ENCODE assay signal across 8 cellular contexts in genomic region chr2:238256594-238257104, GRCh38. TPM values are rescaled to one million over a fixed set of nuclear protein-coding genes. Genes with fewer than 3 reads are reported as not detected.
DNase-seq lines count a peak whose midpoint lies in the region; ATAC-seq and TF ChIP-seq lines count a peak whose summit lies in the region.

No MANE protein-coding gene starts in this region.

- RAD21 ChIA-PET in HCT116 (lab: Charles Lee; ENCODE audit: low non-redundant PET in 1 of 2, low total read pairs in 2 of 2, uncharacterized antibody in 2 of 2, unreplicated experiment in 2 of 2) = no interaction called here

- no peak overlapping the region for H3K4me2 ChIP-seq in HCT116 (ENCODE audit: low read length)

- H3K4me3 ChIP-seq in HCT116 (replicated peaks in 1 of 2; ENCODE audit: low read depth in 1 of 2, low read length in 2 of 2) (no peak overlapping the region), cardiac fibroblast (replicated peaks in 1 of 2; ENCODE audit: low read depth in 2 of 2, low read length in 2 of 2) (no peak overlapping the region)

- H3K79me2 ChIP-seq in HCT116 (ENCODE audit: insufficient read depth, low read length) = no peaks in the 10 kb centered on the region

- peak; percentile 92 for TF ChIP-seq RAD21 in HCT116 (IDR thresholded peaks at IDR 0.05; ENCODE audit: low read depth)

- peak; percentile 85 for TF ChIP-seq CTCF in CD4-positive, alpha-beta T cell (IDR thresholded peaks at IDR 0.05)
- TF ChIP-seq CTCF in HCT116 (IDR thresholded peaks at IDR 0.05 in 2 of 3, conservative IDR thresholded peaks at IDR 0.05 in 1 of 3; ENCODE audit: borderline replicate concordance in 1 of 3, insufficient read depth in 1 of 3, low read depth in 2 of 3, low read length in 2 of 3) (peak; percentile 97 to 99 (median 98)), activated B cell treated with CpG ODN at 0.5 μM for 24 hours (IDR thresholded peaks at IDR 0.05) (no peak), cardiac fibroblast (IDR thresholded peaks at IDR 0.05; ENCODE audit: low read depth, low read length) (peak; percentile 76)

- no peaks in the 10 kb centered on the region for H3K27me3 Mint-ChIP-seq in CD4-positive, alpha-beta T cell
- no peaks in the 10 kb centered on the region for H3K27me3 Mint-ChIP-seq in activated B cell treated with CpG ODN at 0.5 μM for 24 hours

- H3K9ac ChIP-seq in HCT116 (ENCODE audit: low read length) = no peak overlapping the region

- peak; percentile 90 for ATAC-seq in CD4-positive, alpha-beta T cell (ENCODE audit: poor library complexity)
- peak; percentile 98 for ATAC-seq in HCT116
- ATAC-seq in activated B cell treated with CpG ODN at 0.5 μM for 24 hours (ENCODE audit: low read depth) = peak; percentile 97
- peak; percentile 94 for ATAC-seq in left lobe of liver

- BruUV-seq in HCT116 (replicated peaks; lab: Mats Ljungman, UMichigan) = no TSS peak

- no peaks in the 10 kb centered on the region; the same call in 1 of the 2 replicates for H4K20me1 ChIP-seq in HCT116 (ENCODE audit: insufficient read depth)

- H3K36me3 ChIP-seq in HCT116 (ENCODE audit: control insufficient read depth in 1 of 2, insufficient read depth in 2 of 2, low read length in 2 of 2) = peaks cover 0 to 16% of the 10 kb centered on the region in 2 experiments; a peak in 3 of 4 replicates

- peaks cover 74% of the 10 kb centered on the region for H3K36me3 Mint-ChIP-seq in CD4-positive, alpha-beta T cell (ENCODE audit: low read depth)
- peaks cover 75% of the 10 kb centered on the region for H3K36me3 Mint-ChIP-seq in activated B cell treated with CpG ODN at 0.5 μM for 24 hours (ENCODE audit: low read depth)

- H2AFZ ChIP-seq in HCT116 (ENCODE audit: low read depth, low read length, poor library complexity, severe bottlenecking) = no peak overlapping the region

- H3K4me3 Mint-ChIP-seq in CD4-positive, alpha-beta T cell = no peak overlapping the region
- H3K4me3 Mint-ChIP-seq in activated B cell treated with CpG ODN at 0.5 μM for 24 hours = no peak overlapping the region

- H3K4me1 Mint-ChIP-seq in CD4-positive, alpha-beta T cell (ENCODE audit: low read depth) = no peaks in the 10 kb centered on the region
- no peaks in the 10 kb centered on the region for H3K4me1 Mint-ChIP-seq in activated B cell treated with CpG ODN at 0.5 μM for 24 hours

- no peaks in the 10 kb centered on the region for H3K9me3 ChIP-seq in CD4-positive, alpha-beta T cell (ENCODE audit: control insufficient read depth, low read length)
- H3K9me3 ChIP-seq in HCT116 (ENCODE audit: control insufficient read depth in 1 of 2, insufficient read depth in 1 of 2, low read depth in 1 of 2, low read length in 2 of 2) = no peaks in the 10 kb centered on the region

- no peaks in the 10 kb centered on the region for H3K27me3 ChIP-seq in CD4-positive, alpha-beta T cell (ENCODE audit: control insufficient read depth, insufficient read depth, low read length)
- no peaks in the 10 kb centered on the region for H3K27me3 ChIP-seq in HCT116 (ENCODE audit: insufficient read depth, low read length)

- H3K27ac ChIP-seq in CD4-positive, alpha-beta T cell (ENCODE audit: low read depth, low read length) = no peak overlapping the region
- H3K27ac ChIP-seq in HCT116 (ENCODE audit: low read depth, low read length) = no peak overlapping the region

- H3K4me1 ChIP-seq in HCT116 (ENCODE audit: control insufficient read depth in 1 of 2, insufficient read depth in 2 of 2, low read length in 2 of 2) = no peaks in the 10 kb centered on the region

- POLR2A ChIA-PET in CD4-positive, alpha-beta T cell (lab: Charles Lee) = no interaction called here
- POLR2A ChIA-PET in HCT116 (lab: Charles Lee) (no interaction called here), activated B cell treated with CpG ODN at 0.5 μM for 24 hours (lab: Charles Lee) (no interaction called here)

- TF ChIP-seq POLR2A in HCT116 (IDR thresholded peaks at IDR 0.05; ENCODE audit: borderline replicate concordance, extremely low read depth, insufficient read depth, insufficient read length) = no peak

- no peaks in the 10 kb centered on the region for H3K9me3 Mint-ChIP-seq in CD4-positive, alpha-beta T cell
- no peaks in the 10 kb centered on the region for H3K9me3 Mint-ChIP-seq in activated B cell treated with CpG ODN at 0.5 μM for 24 hours

- DNase-seq in CD4-positive, alpha-beta T cell = peak; percentile 54 to 75 (median 64)
- peak; percentile 92 for DNase-seq in HCT116 (ENCODE audit: low read depth, low spot score)
- DNase-seq in NCI-H446 treated with DMSO at 0.1 percent for 48 hours (lab: John Stamatoyannopoulos, UW) = peak; percentile 29
- DNase-seq in activated B cell treated with CpG ODN at 0.5 μM for 24 hours = peak; percentile 46
- peak; percentile 79 to 85 for DNase-seq in cardiac fibroblast (ENCODE audit: low read depth in 2 of 2)
- DNase-seq in left lobe of liver (ENCODE audit: low spot score) = peak; percentile 92
- peak; percentile 41 for DNase-seq in stimulated activated CD8-positive, alpha-beta memory T cell treated with anti-CD3 and anti-CD28 coated beads, Interleukin-12 subunit alpha, Interleukin-12 subunit beta, amount 100 ng/mL, for 4 hours (ENCODE audit: low read depth)
- no peak for DNase-seq in GOT3 (lab: John Stamatoyannopoulos, UW)

- H3K27ac Mint-ChIP-seq in CD4-positive, alpha-beta T cell = no peak overlapping the region
- no peak overlapping the region for H3K27ac Mint-ChIP-seq in activated B cell treated with CpG ODN at 0.5 μM for 24 hours

- H3K9me2 ChIP-seq in HCT116 (ENCODE audit: insufficient read depth) = no peaks in the 10 kb centered on the region

- CTCF ChIA-PET in CD4-positive, alpha-beta T cell (lab: Charles Lee) = no interaction called here
- CTCF ChIA-PET in HCT116 (lab: Charles Lee) = no interaction called here
- CTCF ChIA-PET in activated B cell treated with CpG ODN at 0.5 μM for 24 hours (lab: Charles Lee) = no interaction called here

- intact Hi-C loops in CD4-positive, alpha-beta T cell (cut with DNase I, micrococcal nuclease) = loop anchor here in 1 of 2 experiments (5.0 kb wide), 1 partner anchor 531 kb away; no protein-coding TSS in a partner anchor
- intact Hi-C loops in HCT116 (cut with micrococcal nuclease) (loop anchor here (2.0 to 10.0 kb wide), 2 partner anchors 78 to 398 kb away; partner anchors contain the start of gene RAMP1), activated B cell treated with CpG ODN at 0.5 μM for 24 hours (cut with micrococcal nuclease) (loop anchor here (1.0 to 5.0 kb wide), 2 partner anchors 32 to 531 kb away; partner anchors contain the start of gene PER2)

TF ChIP-seq in HCT116, 20 proteins besides CTCF, POLR2A, EP300 and RAD21 (continues in another document):
- TF ChIP-seq CBX3 (IDR thresholded peaks at IDR 0.05; ENCODE audit: low read depth) (no peak), REST (IDR thresholded peaks at IDR 0.05; ENCODE audit: low read depth) (no peak), JUND (IDR thresholded peaks at IDR 0.05) (no peak), ZNF274 (IDR thresholded peaks at IDR 0.05; ENCODE audit: low read depth, low read length) (no peak), FOSL1 (IDR thresholded peaks at IDR 0.05; ENCODE audit: low read depth) (no peak), ZFX (IDR thresholded peaks at IDR 0.05) (no peak), SP1 (IDR thresholded peaks at IDR 0.05; ENCODE audit: low read depth) (no peak), ELF1 (IDR thresholded peaks at IDR 0.05; ENCODE audit: borderline replicate concordance, low read depth) (no peak), TCF7L2 (IDR thresholded peaks at IDR 0.05; ENCODE audit: borderline replicate concordance, extremely low read depth, insufficient read depth, insufficient read length) (peak; percentile 18), CEBPB (IDR thresholded peaks at IDR 0.05; ENCODE audit: low read depth) (peak; percentile 25; the same call in 1 of the 2 replicates), SIN3A (IDR thresholded peaks at IDR 0.05; ENCODE audit: low read depth) (no peak), EZH2 (IDR thresholded peaks at IDR 0.05) (no peak), EZH2phosphoT487 (IDR thresholded peaks at IDR 0.05; ENCODE audit: borderline replicate concordance) (no peak), EGR1 (IDR thresholded peaks at IDR 0.05; ENCODE audit: low read depth) (no peak)

RNA-seq across cellular contexts. Expression of gene HES6, which starts 16.8 kb away (rescaled TPM):
- 1 to 10 TPM; 1.5 to 1.9 TPM for total RNA-seq in CD4-positive, alpha-beta T cell
- total RNA-seq in HCT116 (2021; ENCODE audit: unreplicated experiment) = 47.8 TPM
- 31.0 and 34.8 TPM in 2 replicates for polyA plus RNA-seq in HCT116 (2012)
- total RNA-seq in activated B cell treated with CpG ODN at 0.5 μM for 24 hours = 4.4 and 5.0 TPM in 2 replicates
- 5.3 TPM for total RNA-seq in left lobe of liver

RNA-seq across cellular contexts. Expression of gene PER2, which starts 31.8 kb away (rescaled TPM):
- 10 to 100 TPM; 33.8 to 38.2 TPM for total RNA-seq in CD4-positive, alpha-beta T cell
- 18.7 TPM for total RNA-seq in HCT116 (2021; ENCODE audit: unreplicated experiment)
- 10.4 and 11.7 TPM in 2 replicates for polyA plus RNA-seq in HCT116 (2012)
- total RNA-seq in activated B cell treated with CpG ODN at 0.5 μM for 24 hours = 15.8 and 16.6 TPM in 2 replicates
- 8.0 TPM for total RNA-seq in left lobe of liver

RNA-seq across cellular contexts. Expression of gene ILKAP, which starts 53.2 kb away (rescaled TPM):
- total RNA-seq in CD4-positive, alpha-beta T cell = 100 to 1,000 TPM; 133 to 143 TPM
- 53.4 TPM for total RNA-seq in HCT116 (2021; ENCODE audit: unreplicated experiment)
- polyA plus RNA-seq in HCT116 (2012) = 28.7 and 32.4 TPM in 2 replicates
- 64.4 and 77.3 TPM in 2 replicates for total RNA-seq in activated B cell treated with CpG ODN at 0.5 μM for 24 hours
- total RNA-seq in left lobe of liver = 20.1 TPM
